Comparison of ENCODE assay signal across 1 cellular context in genomic region chr11:75476716-75477613, GRCh38.
TF ChIP-seq lines count a peak whose summit lies in the region.

No MANE protein-coding gene starts in this region.

TF ChIP-seq in SK-N-SH, 30 proteins besides CTCF, POLR2A, EP300 and RAD21 (continued from another document):
- TF ChIP-seq, protein P1, sequence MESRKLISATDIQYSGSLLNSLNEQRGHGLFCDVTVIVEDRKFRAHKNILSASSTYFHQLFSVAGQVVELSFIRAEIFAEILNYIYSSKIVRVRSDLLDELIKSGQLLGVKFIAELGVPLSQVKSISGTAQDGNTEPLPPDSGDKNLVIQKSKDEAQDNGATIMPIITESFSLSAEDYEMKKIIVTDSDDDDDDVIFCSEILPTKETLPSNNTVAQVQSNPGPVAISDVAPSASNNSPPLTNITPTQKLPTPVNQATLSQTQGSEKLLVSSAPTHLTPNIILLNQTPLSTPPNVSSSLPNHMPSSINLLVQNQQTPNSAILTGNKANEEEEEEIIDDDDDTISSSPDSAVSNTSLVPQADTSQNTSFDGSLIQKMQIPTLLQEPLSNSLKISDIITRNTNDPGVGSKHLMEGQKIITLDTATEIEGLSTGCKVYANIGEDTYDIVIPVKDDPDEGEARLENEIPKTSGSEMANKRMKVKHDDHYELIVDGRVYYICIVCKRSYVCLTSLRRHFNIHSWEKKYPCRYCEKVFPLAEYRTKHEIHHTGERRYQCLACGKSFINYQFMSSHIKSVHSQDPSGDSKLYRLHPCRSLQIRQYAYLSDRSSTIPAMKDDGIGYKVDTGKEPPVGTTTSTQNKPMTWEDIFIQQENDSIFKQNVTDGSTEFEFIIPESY (IDR thresholded peaks at IDR 0.05; ENCODE audit: borderline replicate concordance, low read depth): no peak
- TF ChIP-seq JUND (IDR thresholded peaks at IDR 0.05): no peak
- TF ChIP-seq PBX3 (IDR thresholded peaks at IDR 0.05): no peak
- no peak for TF ChIP-seq USF2 (IDR thresholded peaks at IDR 0.05; ENCODE audit: borderline replicate concordance, low read depth, low read length)
- no peak for TF ChIP-seq TCF12 (IDR thresholded peaks at IDR 0.05)
- no peak for TF ChIP-seq RXRA (IDR thresholded peaks at IDR 0.05; ENCODE audit: borderline replicate concordance, low read depth)
- no peak for TF ChIP-seq SIN3A (IDR thresholded peaks at IDR 0.05; ENCODE audit: borderline replicate concordance, low read depth, low read length)
- TF ChIP-seq TAF1 (IDR thresholded peaks at IDR 0.05; ENCODE audit: borderline replicate concordance, low read depth, low read length): no peak
- TF ChIP-seq CHD2 (IDR thresholded peaks at IDR 0.05; ENCODE audit: low read length, partially characterized antibody): no peak
- TF ChIP-seq GABPA (IDR thresholded peaks at IDR 0.05; ENCODE audit: low read depth): no peak
- no peak for TF ChIP-seq FOSL2 (IDR thresholded peaks at IDR 0.05; ENCODE audit: borderline replicate concordance, low read depth)
- TF ChIP-seq NFIC (IDR thresholded peaks at IDR 0.05; ENCODE audit: borderline replicate concordance): no peak
